Comparison of ENCODE assay signal across 11 cellular contexts in genomic region chr17:81924557-81925532, GRCh38. TPM values are rescaled to one million over a fixed set of nuclear protein-coding genes. Genes with fewer than 3 reads are reported as not detected.
DNase-seq lines count a peak whose midpoint lies in the region; ATAC-seq and TF ChIP-seq lines count a peak whose summit lies in the region.
"Had no signal": no experiment of that assay in that cellular context is flagged by ENCODE, and none has a peak within 500 bp of the region (broad histone marks: within the 10 kb centered on the region; RNA-seq: fewer than 3 reads in every experiment).

No MANE protein-coding gene starts in this region.

- H3K36me3 Mint-ChIP-seq in activated CD4-positive, alpha-beta T cell treated with anti-CD3 and anti-CD28 coated beads, Interleukin-2, amount 10 ng/mL, durations not matched to agents 7 days and 5 days (ENCODE audit: low read depth), result peaks cover 11% of the 10 kb centered on the region

- POLR2A ChIA-PET in activated CD4-positive, alpha-beta T cell treated with anti-CD3 and anti-CD28 coated beads, Interleukin-2, amount 10 ng/mL, durations not matched to agents 7 days and 5 days (lab: Charles Lee), result no interaction called here

- H3K27me3 ChIP-seq in WERI-Rb-1 (ENCODE audit: insufficient read depth, low read depth, severe bottlenecking), result no peaks in the 10 kb centered on the region
- peaks cover 16% of the 10 kb centered on the region for H3K27me3 ChIP-seq in iPS-18a (ENCODE audit: control insufficient read depth, insufficient read depth, low read length)
- H3K27me3 ChIP-seq: ovary had no signal

- peaks cover 32% of the 10 kb centered on the region for H3K36me3 ChIP-seq in WERI-Rb-1
- H3K36me3 ChIP-seq in iPS-18a (ENCODE audit: control insufficient read depth, low read depth, low read length), result peaks cover 12% of the 10 kb centered on the region
- H3K36me3 ChIP-seq: ovary had no signal

- H3K4me1 ChIP-seq in iPS-18a (ENCODE audit: control insufficient read depth, low read depth, low read length), result peaks cover 28% of the 10 kb centered on the region

- H3K4me3 ChIP-seq in WERI-Rb-1 (ENCODE audit: low read depth, low read length) (no peak overlapping the region), iPS-18a (ENCODE audit: low read length) (peak overlapping the region; percentile 30)
- H3K4me3 ChIP-seq: ovary had no signal

- no peak for ATAC-seq in GM21825 (IDR thresholded peaks at IDR 0.05; ENCODE audit: unreplicated experiment)
- no peak for ATAC-seq in HG02973 (IDR thresholded peaks at IDR 0.05; ENCODE audit: unreplicated experiment)

- H3K4me3 Mint-ChIP-seq in activated CD4-positive, alpha-beta T cell treated with anti-CD3 and anti-CD28 coated beads, Interleukin-2, amount 10 ng/mL, durations not matched to agents 7 days and 5 days, result peak overlapping the region; percentile 92

- H3K9ac ChIP-seq in iPS-18a (ENCODE audit: low read length), result peak overlapping the region; percentile 30

- peak overlapping the region; percentile 67 for H3K27ac ChIP-seq in WERI-Rb-1
- H3K27ac ChIP-seq in iPS-18a (ENCODE audit: low read length), result no peak overlapping the region

- peak; percentile 45 for DNase-seq in activated CD4-positive, alpha-beta T cell treated with anti-CD3 and anti-CD28 coated beads, Interleukin-2, amount 10 ng/mL, durations not matched to agents 7 days and 5 days
- no peak for DNase-seq in activated CD4-positive, alpha-beta T cell treated with anti-CD3 and anti-CD28 coated beads, Interleukin-2, amount 50 U/mL, for 48 hours
- DNase-seq in WERI-Rb-1, result peak; percentile 53
- DNase-seq in stimulated activated naive CD4-positive, alpha-beta T cell treated with Interleukin-2 at 50 U/mL for 16 hours (lab: John Stamatoyannopoulos, UW), result peak; percentile 18
- DNase-seq in T-helper 9 cell, result no peak

- CTCF ChIA-PET in activated CD4-positive, alpha-beta T cell treated with anti-CD3 and anti-CD28 coated beads, Interleukin-2, amount 10 ng/mL, durations not matched to agents 7 days and 5 days (lab: Charles Lee), result interaction anchor here (0.6 to 3.7 kb wide), 10 partner anchors 8 to 530 kb away, joined by 3 to 15 read pairs (median 4); partner anchors contain the start of genes DCXR, NOTUM, PCYT2 and PYCR1

- peak overlapping the region; percentile 83 for H3K27ac Mint-ChIP-seq in activated CD4-positive, alpha-beta T cell treated with anti-CD3 and anti-CD28 coated beads, Interleukin-2, amount 10 ng/mL, durations not matched to agents 7 days and 5 days

- TF ChIP-seq CTCF in WERI-Rb-1 (IDR thresholded peaks at IDR 0.05; ENCODE audit: low read depth, low read length), result no peak

- H3K4me1 Mint-ChIP-seq in activated CD4-positive, alpha-beta T cell treated with anti-CD3 and anti-CD28 coated beads, Interleukin-2, amount 10 ng/mL, durations not matched to agents 7 days and 5 days, result peaks cover 36% of the 10 kb centered on the region

- H3K27me3 Mint-ChIP-seq in activated CD4-positive, alpha-beta T cell treated with anti-CD3 and anti-CD28 coated beads, Interleukin-2, amount 10 ng/mL, durations not matched to agents 7 days and 5 days, result peaks cover 7% of the 10 kb centered on the region

- H3K9me3 Mint-ChIP-seq in activated CD4-positive, alpha-beta T cell treated with anti-CD3 and anti-CD28 coated beads, Interleukin-2, amount 10 ng/mL, durations not matched to agents 7 days and 5 days, result no peaks in the 10 kb centered on the region

- H3K9me3 ChIP-seq in WERI-Rb-1 (ENCODE audit: severe bottlenecking), result no peaks in the 10 kb centered on the region
- H3K9me3 ChIP-seq in iPS-18a (ENCODE audit: control insufficient read depth, low read depth, low read length), result no peaks in the 10 kb centered on the region
- H3K9me3 ChIP-seq: ovary had no signal

RNA-seq across cellular contexts. Expression of gene MAFG, which starts 2.7 kb away (rescaled TPM):
- total RNA-seq in activated CD4-positive, alpha-beta T cell treated with anti-CD3 and anti-CD28 coated beads, Interleukin-2, amount 10 ng/mL, durations not matched to agents 7 days and 5 days, result 10 to 100 TPM; 15.8 to 20.2 TPM

RNA-seq across cellular contexts. Expression of gene SIRT7, which starts 6.9 kb away (rescaled TPM):
- total RNA-seq in activated CD4-positive, alpha-beta T cell treated with anti-CD3 and anti-CD28 coated beads, Interleukin-2, amount 10 ng/mL, durations not matched to agents 7 days and 5 days, result 10 to 100 TPM; 55.6 to 71.2 TPM

RNA-seq across cellular contexts. Expression of gene PYCR1, which starts 12.3 kb away (rescaled TPM):
- 10 to 100 TPM; 22.8 to 26.9 TPM for total RNA-seq in activated CD4-positive, alpha-beta T cell treated with anti-CD3 and anti-CD28 coated beads, Interleukin-2, amount 10 ng/mL, durations not matched to agents 7 days and 5 days

RNA-seq across cellular contexts. Expression of gene PCYT2, which starts 13.6 kb away (rescaled TPM):
- total RNA-seq in activated CD4-positive, alpha-beta T cell treated with anti-CD3 and anti-CD28 coated beads, Interleukin-2, amount 10 ng/mL, durations not matched to agents 7 days and 5 days, result 10 to 100 TPM; 37.6 to 39.0 TPM

RNA-seq across cellular contexts. Expression of gene MYADML2, which starts 22.2 kb away (rescaled TPM):
- not detected for total RNA-seq in activated CD4-positive, alpha-beta T cell treated with anti-CD3 and anti-CD28 coated beads, Interleukin-2, amount 10 ng/mL, durations not matched to agents 7 days and 5 days
- total RNA-seq: HT1080, ovary, temporal lobe had no signal

Comparison
In these comparisons a context has a peak if more than half of its experiments do, and no peak if none do; other contexts are left out.
1. DNase-seq: peak in activated CD4-positive, alpha-beta T cell treated with anti-CD3 and anti-CD28 coated beads, Interleukin-2, amount 10 ng/mL, durations not matched to agents 7 days and 5 days (single experiment), WERI-Rb-1 (single experiment) and stimulated activated naive CD4-positive, alpha-beta T cell treated with Interleukin-2 at 50 U/mL for 16 hours (single experiment); none in activated CD4-positive, alpha-beta T cell treated with anti-CD3 and anti-CD28 coated beads, Interleukin-2, amount 50 U/mL, for 48 hours (0 of 2) and T-helper 9 cell (single experiment).